Comparison of ENCODE assay signal across 8 cellular contexts in genomic region chr11:123166095-123166559, GRCh38. TPM values are rescaled to one million over a fixed set of nuclear protein-coding genes. Genes with fewer than 3 reads are reported as not detected.
DNase-seq lines count a peak whose midpoint lies in the region; ATAC-seq, FAIRE-seq and TF ChIP-seq lines count a peak whose summit lies in the region.

No MANE protein-coding gene starts in this region.

- TF ChIP-seq EP300 in A549 (IDR thresholded peaks at IDR 0.05) = no peak

- ATAC-seq in A549 (peak; percentile 71 to 87; a peak in 5 of 6 replicates), GM21381 (IDR thresholded peaks at IDR 0.05; ENCODE audit: unreplicated experiment) (no peak)

- TF ChIP-seq CTCF in A549 (IDR thresholded peaks at IDR 0.05) (peak; percentile 31; the same call in 2 of the 3 replicates), GM12875 (IDR thresholded peaks at IDR 0.05; ENCODE audit: borderline replicate concordance, insufficient read depth, low read depth, low read length) (peak; percentile 70), WERI-Rb-1 (IDR thresholded peaks at IDR 0.05; ENCODE audit: low read depth, low read length) (peak; percentile 68)

- TF ChIP-seq POLR2A in A549 (IDR thresholded peaks at IDR 0.05; ENCODE audit: low read length) = no peak

- no peak for FAIRE-seq in A549 (lab: Jason Lieb, UNC)

- no peak overlapping the region for H3K4me2 ChIP-seq in A549

- no peaks in the 10 kb centered on the region for H3K9me3 ChIP-seq in A549
- H3K9me3 ChIP-seq in WERI-Rb-1 (ENCODE audit: severe bottlenecking) = no peaks in the 10 kb centered on the region

- H3K27ac ChIP-seq in A549 (peak overlapping the region in 1 of 2 experiments; percentile 53; a peak in 3 of 6 replicates), WERI-Rb-1 (no peak overlapping the region)

- WGBS in A549 (ENCODE audit: missing lambda C conversion rate) = 68% methylated on average over 9 of the region's 10 CpGs

- peaks cover 9% of the 10 kb centered on the region; the same call in 2 of the 3 replicates for H3K4me1 ChIP-seq in A549

- no peaks in the 10 kb centered on the region for H3K36me3 ChIP-seq in WERI-Rb-1

- CTCF ChIA-PET in A549 (lab: Yijun Ruan, JAX) = interaction anchor here (0.6 to 3.7 kb wide), 8 partner anchors 9 to 95 kb away, joined by 3 to 27 read pairs (median 4); no protein-coding TSS in a partner anchor

- DNase-seq in A549 (ENCODE audit: low read depth in 1 of 2, low spot score in 1 of 2) (peak in 1 of 2 experiments; percentile 32), WERI-Rb-1 (peak; percentile 25), hepatic stellate cell (ENCODE audit: low spot score) (peak; percentile 52), AG20443 (ENCODE audit: low spot score) (no peak), KG1 (lab: John Stamatoyannopoulos, UW) (no peak)
- DNase-seq in stimulated activated CD4-positive, alpha-beta T cell treated with anti-CD3 and anti-CD28 coated beads, Interleukin-4, amount 100 ng/mL, for 1 hour = peak; percentile 13

- H3K27me3 ChIP-seq in WERI-Rb-1 (ENCODE audit: insufficient read depth, low read depth, severe bottlenecking) = no peaks in the 10 kb centered on the region

- POLR2A ChIA-PET in A549 (lab: Yijun Ruan, JAX) = no interaction called here

- no peak overlapping the region for H3K4me3 ChIP-seq in A549
- H3K4me3 ChIP-seq in GM12875 (ENCODE audit: low read depth, low read length) = no peak overlapping the region
- no peak overlapping the region for H3K4me3 ChIP-seq in WERI-Rb-1 (ENCODE audit: low read depth, low read length)

- peak; percentile 21 to 52; a peak in 3 of 5 replicates for TF ChIP-seq RAD21 in A549 (conservative IDR thresholded peaks at IDR 0.05 in 1 of 2, IDR thresholded peaks at IDR 0.05 in 1 of 2)

TF ChIP-seq in A549, 52 proteins besides CTCF, POLR2A, EP300 and RAD21:
- no peak for TF ChIP-seq ZC3H11A (IDR thresholded peaks at IDR 0.05)
- no peak for TF ChIP-seq CBX2 (IDR thresholded peaks at IDR 0.05; ENCODE audit: borderline replicate concordance, low read depth)
- no peak for TF ChIP-seq JUNB (IDR thresholded peaks at IDR 0.05)
- TF ChIP-seq JUN (IDR thresholded peaks at IDR 0.05) = no peak
- no peak for TF ChIP-seq HOXB13 (CRISPR knock-in tag; IDR thresholded peaks at IDR 0.05; ENCODE audit: low read depth)
- no peak for TF ChIP-seq BHLHE40 (IDR thresholded peaks at IDR 0.05; ENCODE audit: low read depth, low read length)
- TF ChIP-seq HDAC2 (IDR thresholded peaks at IDR 0.05) = no peak
- TF ChIP-seq RARB (CRISPR knock-in tag; IDR thresholded peaks at IDR 0.05) = no peak

RNA-seq across cellular contexts. Expression of gene CLMP, which starts 28.9 kb away (rescaled TPM):
- polyA plus RNA-seq in A549 (2011; rRNA removed) (15.7 and 19.0 TPM in 2 replicates), A549 (2017; fragmentation: RNase III; extraction: RNeasy Plus Mini Kit Qiagen cat#74134 plus additional on column Dnase treatment) (16.9 to 18.2 TPM (median 17.1 TPM) in 3 replicates)
- 6.2 TPM in 2 replicates for polyA plus RNA-seq in A549 (2012; cell fraction: cytosol; rRNA removed)
- 3.3 TPM in 2 replicates for polyA plus RNA-seq in A549 (2012; cell fraction: nucleus; rRNA removed)
- polyA minus RNA-seq in A549 (2011; rRNA and poly(A)+ RNA removed) = 36.2 and 41.9 TPM in 2 replicates

Comparison
In these comparisons a context has a peak if more than half of its experiments do, and no peak if none do; other contexts are left out.
1. DNase-seq: peak in WERI-Rb-1 (single experiment), hepatic stellate cell (single experiment) and stimulated activated CD4-positive, alpha-beta T cell treated with anti-CD3 and anti-CD28 coated beads, Interleukin-4, amount 100 ng/mL, for 1 hour (single experiment); none in AG20443 (single experiment) and KG1 (single experiment).
2. Peak in every context shown above with its lines, with median percentiles within 50 percentile points of each other: CTCF ChIP-seq.